8 cellular contexts compared by ENCODE assay signal in the genomic region with DNA sequence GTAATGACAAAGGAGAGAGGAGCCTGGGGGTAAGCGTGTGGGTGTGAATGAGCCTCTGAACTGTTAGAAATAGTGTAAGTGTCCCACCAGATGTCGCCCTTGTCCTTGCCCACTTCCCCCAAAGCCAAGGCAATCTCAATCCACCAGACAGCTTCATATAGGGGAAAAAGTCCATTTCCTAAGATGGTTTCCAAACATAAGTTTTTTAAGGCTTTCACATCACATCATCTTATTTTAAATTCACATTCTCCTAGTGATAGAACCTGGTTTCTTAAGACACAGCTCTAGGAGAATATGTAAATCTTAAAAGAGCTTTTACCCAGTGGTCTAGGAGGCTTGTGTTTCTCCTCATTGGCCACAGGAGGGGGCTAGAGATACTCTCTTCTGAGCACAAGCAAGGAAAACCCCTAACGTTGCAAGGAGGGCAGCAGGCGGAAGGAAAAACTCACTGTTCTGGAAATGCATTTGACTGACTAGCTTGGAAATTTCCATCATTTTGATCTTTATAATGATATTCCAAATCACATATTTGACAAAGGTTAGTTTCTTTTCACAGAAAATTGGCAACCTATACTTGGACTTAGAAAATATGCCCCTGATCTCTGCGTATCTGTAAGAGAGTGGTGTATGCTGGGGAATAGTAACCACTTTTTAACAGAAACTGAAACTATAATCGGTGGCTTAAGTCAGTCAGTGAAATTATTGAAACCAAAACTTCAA. TPM values are rescaled to one million over a fixed set of nuclear protein-coding genes. Genes with fewer than 3 reads are reported as not detected.
DNase-seq lines count a peak whose midpoint lies in the region; ATAC-seq, FAIRE-seq and TF ChIP-seq lines count a peak whose summit lies in the region.

No MANE protein-coding gene starts in this region.

- no peaks in the 10 kb centered on the region for H3K36me3 ChIP-seq in osteoblast (ENCODE audit: insufficient read depth, low read length)
- H3K36me3 ChIP-seq in tibial nerve = peaks cover 0 to 7% (median 0%) of the 10 kb centered on the region in 3 donors

- H3K27ac ChIP-seq in osteoblast (ENCODE audit: low read depth, low read length) = peak overlapping the region; percentile 40
- peak overlapping the region in 3 of 4 donors; percentile 27 to 76 (median 70) for H3K27ac ChIP-seq in tibial nerve

- peak; percentile 84 for ATAC-seq in GM21825 (IDR thresholded peaks at IDR 0.05; ENCODE audit: unreplicated experiment)

- H3K9me3 ChIP-seq in osteoblast (ENCODE audit: low read depth, low read length) = no peaks in the 10 kb centered on the region
- H3K9me3 ChIP-seq in tibial nerve = peaks cover 0 to 12% (median 3%) of the 10 kb centered on the region in 4 donors

- DNase-seq in ELF-1 (ENCODE audit: low read depth, low spot score) = peak; percentile 80
- DNase-seq in Kasumi-1 (lab: John Stamatoyannopoulos, UW) = peak; percentile 93 to 95
- peak; percentile 88 for DNase-seq in RPMI7951 (ENCODE audit: low read depth)
- peak; percentile 84 for DNase-seq in activated effector memory CD4-positive, alpha-beta T cell treated with anti-CD3 and anti-CD28 coated beads, Interleukin-2, amount 50 U/mL, for 16 hours
- peak; percentile 12 to 46 for DNase-seq in frontal cortex (ENCODE audit: low spot score in 2 of 2)
- DNase-seq in osteoblast (ENCODE audit: insufficient read length, low spot score, missing footprints) = no peak
- DNase-seq in tibial nerve (ENCODE audit: low spot score in 2 of 2) = peak; percentile 20 to 64

- TF ChIP-seq CTCF in osteoblast (IDR thresholded peaks at IDR 0.05; ENCODE audit: extremely low read depth, low read depth, low read length) (peak; percentile 96), tibial nerve (IDR thresholded peaks at IDR 0.05) (peak; percentile 81 to 92 (median 88))

- peak overlapping the region; percentile 82 for H3K4me2 ChIP-seq in osteoblast (ENCODE audit: insufficient read depth, low read length)

- 1% methylated on average over 6 of the region's 6 CpGs for WGBS in tibial nerve, 2 donors

- peak overlapping the region; percentile 70 for H3K4me3 ChIP-seq in osteoblast (ENCODE audit: insufficient read depth, low read length)
- peak overlapping the region; percentile 15 to 48 (median 36) for H3K4me3 ChIP-seq in tibial nerve

- no peak for FAIRE-seq in frontal cortex (lab: Jason Lieb, UNC)

- peak overlapping the region; percentile 82 for H2AFZ ChIP-seq in osteoblast (ENCODE audit: low read length)

- no peaks in the 10 kb centered on the region for H3K79me2 ChIP-seq in osteoblast (ENCODE audit: insufficient read depth, low read length)

- peaks cover 21% of the 10 kb centered on the region for H3K4me1 ChIP-seq in osteoblast (ENCODE audit: insufficient read depth, low read length)
- peaks cover 0 to 10% (median 5%) of the 10 kb centered on the region in 4 donors for H3K4me1 ChIP-seq in tibial nerve

- TF ChIP-seq EP300 in tibial nerve (IDR thresholded peaks at IDR 0.05) = peak in 1 of 2 donors; percentile 57

- TF ChIP-seq POLR2A in tibial nerve (IDR thresholded peaks at IDR 0.05) = no peak

- no peaks in the 10 kb centered on the region for H4K20me1 ChIP-seq in osteoblast (ENCODE audit: insufficient read depth, low read length)

- H3K27me3 ChIP-seq in osteoblast (ENCODE audit: insufficient read depth, low read length) = peaks cover 23% of the 10 kb centered on the region
- no peaks in the 10 kb centered on the region for H3K27me3 ChIP-seq in tibial nerve

RNA-seq across cellular contexts. Expression of a gene that starts 51.9 kb away (rescaled TPM):
- 0.72 and 1.3 TPM in 2 replicates for total RNA-seq in RPMI7951 (2014; rRNA removed; shearing (Covaris generic))
- 0.82 TPM for total RNA-seq in frontal cortex
- total RNA-seq in osteoblast = 0.29 TPM in 1 of 2 replicates, not detected in the other
- 1 to 10 TPM in 1 of 4 donors, not detected in 3; 1.5 TPM for total RNA-seq in tibial nerve

RNA-seq across cellular contexts. Expression of a gene that starts 52.0 kb away (rescaled TPM):
- 2.3 and 2.5 TPM in 2 replicates for total RNA-seq in RPMI7951 (2014; rRNA removed; shearing (Covaris generic))
- total RNA-seq in frontal cortex (not detected), osteoblast (0.88 and 1.8 TPM in 2 replicates), tibial nerve (10 to 100 TPM in 2 of 4 donors, 1 to 10 TPM in 2; 8.2 to 12.2 (median 9.8) TPM)
